Comparison of ENCODE assay signal across 2 cellular contexts in the genomic region with DNA sequence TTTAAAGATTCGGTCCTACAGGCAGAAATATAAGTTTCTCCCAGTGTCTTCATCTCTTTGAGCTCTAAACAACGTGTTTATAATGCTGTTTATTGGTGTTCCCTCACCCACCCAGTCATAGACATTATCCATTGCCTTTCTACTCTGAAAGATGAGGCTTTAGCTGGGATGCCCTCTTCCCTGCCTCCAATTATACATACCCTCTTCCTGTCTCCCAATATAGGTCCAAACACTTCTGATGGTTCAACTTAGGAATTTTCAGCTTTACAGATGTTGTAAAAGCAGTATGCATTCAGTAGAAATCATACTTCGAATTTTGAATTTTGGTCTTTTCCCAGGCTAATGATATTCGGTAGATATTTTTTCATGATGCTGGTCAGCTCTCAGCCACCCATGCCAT.
A peak's percentile ranks its signal among the peaks of the same experiment; 100 is the strongest.
TF ChIP-seq lines count a peak whose summit lies in the region.

No MANE protein-coding gene starts in this region.

TF ChIP-seq in HepG2, 621 proteins besides CTCF, POLR2A, EP300 and RAD21:
- TF ChIP-seq, protein P1, sequence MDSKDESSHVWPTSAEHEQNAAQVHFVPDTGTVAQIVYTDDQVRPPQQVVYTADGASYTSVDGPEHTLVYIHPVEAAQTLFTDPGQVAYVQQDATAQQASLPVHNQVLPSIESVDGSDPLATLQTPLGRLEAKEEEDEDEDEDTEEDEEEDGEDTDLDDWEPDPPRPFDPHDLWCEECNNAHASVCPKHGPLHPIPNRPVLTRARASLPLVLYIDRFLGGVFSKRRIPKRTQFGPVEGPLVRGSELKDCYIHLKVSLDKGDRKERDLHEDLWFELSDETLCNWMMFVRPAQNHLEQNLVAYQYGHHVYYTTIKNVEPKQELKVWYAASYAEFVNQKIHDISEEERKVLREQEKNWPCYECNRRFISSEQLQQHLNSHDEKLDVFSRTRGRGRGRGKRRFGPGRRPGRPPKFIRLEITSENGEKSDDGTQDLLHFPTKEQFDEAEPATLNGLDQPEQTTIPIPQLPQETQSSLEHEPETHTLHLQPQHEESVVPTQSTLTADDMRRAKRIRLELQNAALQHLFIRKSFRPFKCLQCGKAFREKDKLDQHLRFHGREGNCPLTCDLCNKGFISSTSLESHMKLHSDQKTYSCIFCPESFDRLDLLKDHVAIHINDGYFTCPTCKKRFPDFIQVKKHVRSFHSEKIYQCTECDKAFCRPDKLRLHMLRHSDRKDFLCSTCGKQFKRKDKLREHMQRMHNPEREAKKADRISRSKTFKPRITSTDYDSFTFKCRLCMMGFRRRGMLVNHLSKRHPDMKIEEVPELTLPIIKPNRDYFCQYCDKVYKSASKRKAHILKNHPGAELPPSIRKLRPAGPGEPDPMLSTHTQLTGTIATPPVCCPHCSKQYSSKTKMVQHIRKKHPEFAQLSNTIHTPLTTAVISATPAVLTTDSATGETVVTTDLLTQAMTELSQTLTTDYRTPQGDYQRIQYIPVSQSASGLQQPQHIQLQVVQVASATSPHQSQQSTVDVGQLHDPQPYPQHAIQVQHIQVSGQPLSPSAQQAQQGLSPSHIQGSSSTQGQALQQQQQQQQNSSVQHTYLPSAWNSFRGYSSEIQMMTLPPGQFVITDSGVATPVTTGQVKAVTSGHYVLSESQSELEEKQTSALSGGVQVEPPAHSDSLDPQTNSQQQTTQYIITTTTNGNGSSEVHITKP (CRISPR knock-in tag; IDR thresholded peaks at IDR 0.05; ENCODE audit: low read depth): no peak
- TF ChIP-seq ZNF572 (CRISPR knock-in tag; IDR thresholded peaks at IDR 0.05): no peak
- no peak for TF ChIP-seq ZNF274 (CRISPR knock-in tag; IDR thresholded peaks at IDR 0.05)
- no peak for TF ChIP-seq ZNF225 (CRISPR knock-in tag; IDR thresholded peaks at IDR 0.05)
- no peak for TF ChIP-seq JUND (CRISPR knock-in tag; IDR thresholded peaks at IDR 0.05)
- TF ChIP-seq, protein P2, sequence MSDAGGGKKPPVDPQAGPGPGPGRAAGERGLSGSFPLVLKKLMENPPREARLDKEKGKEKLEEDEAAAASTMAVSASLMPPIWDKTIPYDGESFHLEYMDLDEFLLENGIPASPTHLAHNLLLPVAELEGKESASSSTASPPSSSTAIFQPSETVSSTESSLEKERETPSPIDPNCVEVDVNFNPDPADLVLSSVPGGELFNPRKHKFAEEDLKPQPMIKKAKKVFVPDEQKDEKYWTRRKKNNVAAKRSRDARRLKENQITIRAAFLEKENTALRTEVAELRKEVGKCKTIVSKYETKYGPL (CRISPR knock-in tag; IDR thresholded peaks at IDR 0.05): no peak
- TF ChIP-seq, protein P3, sequence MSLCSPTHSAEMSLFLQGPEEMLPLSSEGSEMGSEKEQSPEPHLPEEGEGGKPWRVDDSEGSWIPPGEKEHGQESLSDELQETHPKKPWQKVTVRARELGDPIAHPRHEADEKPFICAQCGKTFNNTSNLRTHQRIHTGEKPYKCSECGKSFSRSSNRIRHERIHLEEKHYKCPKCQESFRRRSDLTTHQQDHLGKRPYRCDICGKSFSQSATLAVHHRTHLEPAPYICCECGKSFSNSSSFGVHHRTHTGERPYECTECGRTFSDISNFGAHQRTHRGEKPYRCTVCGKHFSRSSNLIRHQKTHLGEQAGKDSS (CRISPR knock-in tag; IDR thresholded peaks at IDR 0.05; ENCODE audit: borderline replicate concordance, low read depth): no peak
- TF ChIP-seq, protein P4, sequence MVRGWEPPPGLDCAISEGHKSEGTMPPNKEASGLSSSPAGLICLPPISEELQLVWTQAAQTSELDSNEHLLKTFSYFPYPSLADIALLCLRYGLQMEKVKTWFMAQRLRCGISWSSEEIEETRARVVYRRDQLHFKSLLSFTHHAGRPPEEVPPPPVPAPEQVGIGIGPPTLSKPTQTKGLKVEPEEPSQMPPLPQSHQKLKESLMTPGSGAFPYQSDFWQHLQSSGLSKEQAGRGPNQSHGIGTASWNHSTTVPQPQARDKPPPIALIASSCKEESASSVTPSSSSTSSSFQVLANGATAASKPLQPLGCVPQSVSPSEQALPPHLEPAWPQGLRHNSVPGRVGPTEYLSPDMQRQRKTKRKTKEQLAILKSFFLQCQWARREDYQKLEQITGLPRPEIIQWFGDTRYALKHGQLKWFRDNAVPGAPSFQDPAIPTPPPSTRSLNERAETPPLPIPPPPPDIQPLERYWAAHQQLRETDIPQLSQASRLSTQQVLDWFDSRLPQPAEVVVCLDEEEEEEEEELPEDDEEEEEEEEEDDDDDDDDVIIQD (CRISPR knock-in tag; IDR thresholded peaks at IDR 0.05; ENCODE audit: low read depth): no peak
- TF ChIP-seq TCF12 (IDR thresholded peaks at IDR 0.05): no peak
- TF ChIP-seq TCF12 (CRISPR knock-in tag; IDR thresholded peaks at IDR 0.05): no peak
- TF ChIP-seq ZMYM2 (CRISPR knock-in tag; IDR thresholded peaks at IDR 0.05): no peak
- no peak for TF ChIP-seq ZNF17 (CRISPR knock-in tag; IDR thresholded peaks at IDR 0.05)
- TF ChIP-seq TBP (CRISPR knock-in tag; IDR thresholded peaks at IDR 0.05): no peak
- TF ChIP-seq, protein P5, sequence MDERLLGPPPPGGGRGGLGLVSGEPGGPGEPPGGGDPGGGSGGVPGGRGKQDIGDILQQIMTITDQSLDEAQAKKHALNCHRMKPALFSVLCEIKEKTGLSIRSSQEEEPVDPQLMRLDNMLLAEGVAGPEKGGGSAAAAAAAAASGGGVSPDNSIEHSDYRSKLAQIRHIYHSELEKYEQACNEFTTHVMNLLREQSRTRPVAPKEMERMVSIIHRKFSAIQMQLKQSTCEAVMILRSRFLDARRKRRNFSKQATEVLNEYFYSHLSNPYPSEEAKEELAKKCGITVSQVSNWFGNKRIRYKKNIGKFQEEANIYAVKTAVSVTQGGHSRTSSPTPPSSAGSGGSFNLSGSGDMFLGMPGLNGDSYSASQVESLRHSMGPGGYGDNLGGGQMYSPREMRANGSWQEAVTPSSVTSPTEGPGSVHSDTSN (CRISPR knock-in tag; IDR thresholded peaks at IDR 0.05): no peak
- TF ChIP-seq, protein P6, sequence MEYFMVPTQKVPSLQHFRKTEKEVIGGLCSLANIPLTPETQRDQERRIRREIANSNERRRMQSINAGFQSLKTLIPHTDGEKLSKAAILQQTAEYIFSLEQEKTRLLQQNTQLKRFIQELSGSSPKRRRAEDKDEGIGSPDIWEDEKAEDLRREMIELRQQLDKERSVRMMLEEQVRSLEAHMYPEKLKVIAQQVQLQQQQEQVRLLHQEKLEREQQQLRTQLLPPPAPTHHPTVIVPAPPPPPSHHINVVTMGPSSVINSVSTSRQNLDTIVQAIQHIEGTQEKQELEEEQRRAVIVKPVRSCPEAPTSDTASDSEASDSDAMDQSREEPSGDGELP (IDR thresholded peaks at IDR 0.05; ENCODE audit: borderline replicate concordance, low read depth): no peak
- TF ChIP-seq, protein P7, sequence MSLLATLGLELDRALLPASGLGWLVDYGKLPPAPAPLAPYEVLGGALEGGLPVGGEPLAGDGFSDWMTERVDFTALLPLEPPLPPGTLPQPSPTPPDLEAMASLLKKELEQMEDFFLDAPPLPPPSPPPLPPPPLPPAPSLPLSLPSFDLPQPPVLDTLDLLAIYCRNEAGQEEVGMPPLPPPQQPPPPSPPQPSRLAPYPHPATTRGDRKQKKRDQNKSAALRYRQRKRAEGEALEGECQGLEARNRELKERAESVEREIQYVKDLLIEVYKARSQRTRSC (CRISPR knock-in tag; IDR thresholded peaks at IDR 0.05; ENCODE audit: low read depth): no peak
- no peak for TF ChIP-seq ISL2 (CRISPR knock-in tag; IDR thresholded peaks at IDR 0.05)
- TF ChIP-seq NCOA5 (CRISPR knock-in tag; IDR thresholded peaks at IDR 0.05): no peak
TF ChIP-seq in HepG2: peak in this region for 0.

TF ChIP-seq in HEK293, 187 proteins besides CTCF, POLR2A, EP300 and RAD21:
- peak; percentile 91 for TF ChIP-seq ZNF133 (tag by site-specific recombination; IDR thresholded peaks at IDR 0.05)
- no peak for TF ChIP-seq ZBTB17 (tag by site-specific recombination; IDR thresholded peaks at IDR 0.05)
